ENCODE assay signal across 29 cellular contexts in genomic region chr3:131239250-131239649, GRCh38.
"Had no signal": no experiment of that assay in that cellular context is flagged by ENCODE, and none has a peak within 500 bp of the region (broad histone marks: within the 10 kb centered on the region; RNA-seq: fewer than 3 reads in every experiment).

No MANE protein-coding gene starts in this region.

- H3K9me3 ChIP-seq: ascending aorta had no signal

- H3K27ac ChIP-seq: ascending aorta, cardiac muscle cell, VCaP had no signal

- FAIRE-seq: bronchial epithelial cell, TTC549 had no signal

- H3K36me3 ChIP-seq: ascending aorta, cardiac muscle cell had no signal

- DNase-seq: activated CD4-positive, alpha-beta memory T cell treated with anti-CD3 and anti-CD28 coated beads, Interleukin-2, amount 10 ng/mL, durations not matched to agents 7 days and 5 days; activated CD4-positive, alpha-beta T cell treated with anti-CD3 and anti-CD28 coated beads for 1 hour; activated CD4-positive, alpha-beta T cell treated with anti-CD3 and anti-CD28 coated beads for 36 hours; activated CD4-positive, alpha-beta T cell treated with anti-CD3 and anti-CD28 coated beads for 48 hours; activated CD4-positive, alpha-beta T cell treated with anti-CD3 and anti-CD28 coated beads, Interleukin-2, amount 10 ng/mL, durations not matched to agents 7 days and 5 days; activated CD4-positive, alpha-beta T cell treated with anti-CD3 and anti-CD28 coated beads, Interleukin-2, amount 50 U/mL, for 48 hours; activated CD4-positive, CD25-positive, alpha-beta regulatory T cell; activated CD8-positive, alpha-beta memory T cell treated with anti-CD3 and anti-CD28 coated beads for 24 hours; activated CD8-positive, alpha-beta memory T cell treated with anti-CD3 and anti-CD28 coated beads, Interleukin-2, amount 10 ng/mL, durations not matched to agents 7 days and 5 days; activated CD8-positive, alpha-beta T cell treated with anti-CD3 and anti-CD28 coated beads, Interleukin-2, amount 10 ng/mL, durations not matched to agents 7 days and 5 days; activated effector memory CD4-positive, alpha-beta T cell treated with anti-CD3 and anti-CD28 coated beads, Interleukin-2, amount 50 U/mL, for 16 hours; activated naive CD4-positive, alpha-beta T cell treated with anti-CD3 and anti-CD28 coated beads, Interleukin-2, amount 10 ng/mL, durations not matched to agents 7 days and 5 days; activated naive CD4-positive, alpha-beta T cell treated with Interleukin-2 at 50 U/mL for 16 hours; activated T-cell treated with anti-CD3 and anti-CD28 coated beads for 4 hours; activated T-cell treated with anti-CD3 and anti-CD28 coated beads, Interleukin-2, amount 50 U/mL, for 1 hour; activated T-cell treated with anti-CD3 and anti-CD28 coated beads, Interleukin-2, amount 50 U/mL, for 4 hours; activated T-cell treated with anti-CD3 and anti-CD28 coated beads, Interleukin-2, amount 50 U/mL, for 72 hours; amygdala; caudate nucleus; cerebellar nuclear complex; SW 1271; T-helper 1 cell; T-helper 2 cell; T-helper 9 cell had no signal

- H3K27me3 ChIP-seq: ascending aorta, cardiac muscle cell had no signal

- H3K4me3 ChIP-seq: ascending aorta, cardiac muscle cell had no signal
